33 cellular contexts compared by ENCODE assay signal in genomic region chr12:67339530-67339929, GRCh38.
"Had no signal": no experiment of that assay in that cellular context is flagged by ENCODE, and none has a peak within 500 bp of the region (broad histone marks: within the 10 kb centered on the region; RNA-seq: fewer than 3 reads in every experiment).

No MANE protein-coding gene starts in this region.

- DNase-seq: Kasumi-1, MG63, NCI-H1048, NCI-H1092 treated with DMSO at 0.1 percent for 48 hours, NCI-H1105 treated with DMSO at 0.1 percent for 48 hours, NCI-H1417, NCI-H1436, NCI-H146, NCI-H1694, NCI-H187, NCI-H1930, NCI-H2029 treated with DMSO at 0.1 percent for 48 hours, NCI-H2081 treated with DMSO at 0.1 percent for 48 hours, NCI-H2107, NCI-H2171, NCI-H226, NCI-H446 treated with DMSO at 0.1 percent for 48 hours, NCI-H510A, NCI-H524, NCI-H526, NCI-H69, NCI-H748 treated with DMSO at 0.1 percent for 48 hours, NCI-H82, PC-9, SHP77, SIG-M5, SJCRH30 had no signal

- H3K4me3 ChIP-seq: MG63, PC-9, SJCRH30, SK-N-MC had no signal

- H3K27ac ChIP-seq: PC-9, RWPE1, SJCRH30, SK-N-MC had no signal

- ATAC-seq: Panc1, Right ventricle myocardium inferior, SK-N-SH treated with all-trans-retinoic acid at 6 μM for 48 hours had no signal

- FAIRE-seq: RCC 7860 had no signal

- H2AFZ ChIP-seq: PC-9 had no signal

- H3K36me3 ChIP-seq: MG63, SJCRH30 had no signal

- H3K4me2 ChIP-seq: PC-9 had no signal

- H3K27me3 ChIP-seq: MG63, SJCRH30 had no signal

- H3K4me1 ChIP-seq: SJCRH30 had no signal
